In genomic region chr18:1273469-1273868, GRCh38 we compare ENCODE assay signal across 29 cellular contexts.
"Had no signal": no experiment of that assay in that cellular context is flagged by ENCODE, and none has a peak within 500 bp of the region (broad histone marks: within the 10 kb centered on the region; RNA-seq: fewer than 3 reads in every experiment).

No MANE protein-coding gene starts in this region.

- H3K9me3 ChIP-seq: ovary, psoas muscle, stomach, thoracic aorta, thyroid gland, upper lobe of left lung, vagina had no signal

- H3K9ac ChIP-seq: neural progenitor cell, parathyroid adenoma had no signal

- H3K27me3 ChIP-seq: neural progenitor cell, spleen, stomach, thyroid gland, tibial nerve, upper lobe of left lung, vagina had no signal

- H3K4me3 Mint-ChIP-seq: natural killer cell; nephron; neural progenitor cell; stimulated activated memory B cell treated with anti-CD40 and anti-IgM and Interleukin-4, amounts not matched to agents 10 μg/mL and 1 μg/mL and 100 μg/mL, for 72 hours had no signal

- H3K27ac ChIP-seq: neural progenitor cell, ovary, parathyroid adenoma, psoas muscle, skin epidermis, spleen, stomach, thoracic aorta, thyroid gland, tibial nerve, upper lobe of left lung, vagina had no signal

- H3K4me1 Mint-ChIP-seq: natural killer cell; nephron; neural progenitor cell; stimulated activated memory B cell treated with anti-CD40 and anti-IgM and Interleukin-4, amounts not matched to agents 10 μg/mL and 1 μg/mL and 100 μg/mL, for 72 hours had no signal

- DNase-seq: natural killer cell; occipital lobe; ovary; posterior cingulate gyrus; psoas muscle; right cardiac atrium; spleen; stimulated activated CD4-positive, alpha-beta T cell treated with anti-CD3 and anti-CD28 coated beads, Interleukin-12 subunit alpha, Interleukin-12 subunit beta, amount 100 ng/mL, for 4 hours; stimulated activated CD4-positive, alpha-beta T cell treated with anti-CD3 and anti-CD28 coated beads, Interleukin-1b, Interleukin-23, amount 100 ng/mL, for 48 hours; stimulated activated CD4-positive, alpha-beta T cell treated with anti-CD3 and anti-CD28 coated beads, Interleukin-4, amount 100 ng/mL, for 1 hour; stimulated activated CD4-positive, alpha-beta T cell treated with anti-CD3 and anti-CD28 coated beads, Interleukin-4, amount 100 ng/mL, for 4 hours; stimulated activated CD8-positive, alpha-beta memory T cell treated with anti-CD3 and anti-CD28 coated beads, Interleukin-4, amount 100 ng/mL, for 48 hours; stimulated activated naive CD4-positive, alpha-beta T cell; stimulated activated naive CD8-positive, alpha-beta T cell treated with anti-CD3 and anti-CD28 coated beads, Interleukin-15, Interleukin-2, amounts not matched to agents 100 U/mL and 50 U/mL, for 24 hours; stomach; thyroid gland; trophoblast cell; upper lobe of left lung had no signal

- H3K4me3 ChIP-seq: neural progenitor cell, ovary, psoas muscle, skin epidermis, smooth muscle cell, spleen, stomach, thoracic aorta, thyroid gland, tibial nerve, upper lobe of left lung, vagina had no signal

- H3K27me3 Mint-ChIP-seq: progenitor cell of endocrine pancreas; stimulated activated memory B cell treated with anti-CD40 and anti-IgM and Interleukin-4, amounts not matched to agents 10 μg/mL and 1 μg/mL and 100 μg/mL, for 72 hours had no signal

- H3K4me1 ChIP-seq: neural progenitor cell, parathyroid adenoma, psoas muscle, spleen, stomach, thyroid gland, tibial nerve, upper lobe of left lung, vagina had no signal

- H3K9me3 Mint-ChIP-seq: nephron, neural progenitor cell had no signal

- ATAC-seq: natural killer cell; psoas muscle; right cardiac atrium; sciatic nerve; stimulated activated memory B cell treated with anti-CD40 and anti-IgM and Interleukin-4, amounts not matched to agents 10 μg/mL and 1 μg/mL and 100 μg/mL, for 72 hours; stimulated activated naive CD8-positive, alpha-beta T cell treated with anti-CD3 and anti-CD28 coated beads, Interleukin-15, Interleukin-2, amounts not matched to agents 100 U/mL and 50 U/mL, for 24 hours had no signal

- H3K36me3 ChIP-seq: neural progenitor cell, ovary, spleen, stomach, thoracic aorta, thyroid gland, tibial nerve, upper lobe of left lung, vagina had no signal

- H3K27ac Mint-ChIP-seq: natural killer cell; nephron; neural progenitor cell; progenitor cell of endocrine pancreas; stimulated activated memory B cell treated with anti-CD40 and anti-IgM and Interleukin-4, amounts not matched to agents 10 μg/mL and 1 μg/mL and 100 μg/mL, for 72 hours had no signal

- H3K36me3 Mint-ChIP-seq: neural progenitor cell; stimulated activated memory B cell treated with anti-CD40 and anti-IgM and Interleukin-4, amounts not matched to agents 10 μg/mL and 1 μg/mL and 100 μg/mL, for 72 hours had no signal

- H2AFZ ChIP-seq: neural progenitor cell, parathyroid adenoma had no signal

- H3K4me2 ChIP-seq: neural progenitor cell, smooth muscle cell had no signal
